ENCODE assay signal across 8 cellular contexts in genomic region chr19:39411832-39412099, GRCh38. TPM values are rescaled to one million over a fixed set of nuclear protein-coding genes. Genes with fewer than 3 reads are reported as not detected.
DNase-seq lines count a peak whose midpoint lies in the region; ATAC-seq and TF ChIP-seq lines count a peak whose summit lies in the region.

No MANE protein-coding gene starts in this region.

- intact Hi-C loops in sigmoid colon (cut with DNase I), result loop anchor here (1.0 to 2.0 kb wide), 3 partner anchors 8 to 69 kb away; partner anchors contain the start of gene SAMD4B

- WGBS in sigmoid colon, 2 donors, result 0 to 1% methylated on average over 7 of the region's 7 CpGs

- ATAC-seq in GM18502 (IDR thresholded peaks at IDR 0.05; ENCODE audit: poor library complexity, unreplicated experiment) (peak; percentile 25), HG02981 (IDR thresholded peaks at IDR 0.05; ENCODE audit: unreplicated experiment) (peak; percentile 22)

- no peak for TF ChIP-seq POLR2A in sigmoid colon (IDR thresholded peaks at IDR 0.05)

- H3K4me3 ChIP-seq in astrocyte of the cerebellum (ENCODE audit: low read depth, low read length) (peak overlapping the region; percentile 97), sigmoid colon (peak overlapping the region; percentile 0 to 99 (median 90))

- TF ChIP-seq CTCF in astrocyte of the cerebellum (IDR thresholded peaks at IDR 0.05; ENCODE audit: low read depth, low read length, missing control alignments) (peak; percentile 92), sigmoid colon (IDR thresholded peaks at IDR 0.05) (peak in 3 of 4 experiments; percentile 81 to 99 (median 94))

- in situ Hi-C loops in astrocyte of the cerebellum (cut with HindIII; ENCODE audit: low sequenced_read_pairs), result no loop called here

- H3K36me3 ChIP-seq in sigmoid colon, result peaks cover 14 to 28% (median 19%) of the 10 kb centered on the region in 4 donors

- peak; percentile 87 for DNase-seq in NCI-H2029 (lab: John Stamatoyannopoulos, UW)
- peak; percentile 90 for DNase-seq in T-helper 9 cell
- DNase-seq in astrocyte of the cerebellum (ENCODE audit: low read depth), result peak; percentile 85
- DNase-seq in hippocampal formation (lab: John Stamatoyannopoulos, UW), result peak; percentile 74 to 85
- peak; percentile 97 for DNase-seq in sigmoid colon
- DNase-seq in ecto neural progenitor cell (ENCODE audit: low spot score), result no peak

- TF ChIP-seq EP300 in sigmoid colon (IDR thresholded peaks at IDR 0.05), result no peak

- no peaks in the 10 kb centered on the region for H3K9me3 ChIP-seq in sigmoid colon

- peaks cover 0 to 53% (median 45%) of the 10 kb centered on the region in 4 donors for H3K4me1 ChIP-seq in sigmoid colon

- H3K27me3 ChIP-seq in sigmoid colon, result no peaks in the 10 kb centered on the region

- peak overlapping the region; percentile 100 for H3K27ac ChIP-seq in sigmoid colon

RNA-seq across cellular contexts. Expression of gene PLEKHG2, which starts 0.7 kb away (rescaled TPM):
- total RNA-seq in sigmoid colon, result 10 to 100 TPM in 3 of 4 donors, 1 to 10 TPM in 1; 8.2 to 28.8 (median 12.5) TPM
- 10 to 100 TPM in 1 of 3 donors, under 1 TPM in 2; 0.60 to 14.9 (median 0.69) TPM for polyA plus RNA-seq in sigmoid colon

RNA-seq across cellular contexts. Expression of gene ZFP36, which starts 5.1 kb away (rescaled TPM):
- 100 to 1,000 TPM in 3 of 4 donors, 10 to 100 TPM in 1; 78.1 to 320 (median 190) TPM for total RNA-seq in sigmoid colon
- 100 to 1,000 TPM; 112 to 298 (median 228) TPM for polyA plus RNA-seq in sigmoid colon

RNA-seq across cellular contexts. Expression of gene MED29, which starts 20.6 kb away (rescaled TPM):
- 10 to 100 TPM; 25.2 to 44.6 (median 33.7) TPM for total RNA-seq in sigmoid colon
- 10 to 100 TPM; 22.8 to 33.5 (median 31.0) TPM for polyA plus RNA-seq in sigmoid colon

RNA-seq across cellular contexts. Expression of gene PAF1, which starts 20.9 kb away (rescaled TPM):
- total RNA-seq in sigmoid colon, result 10 to 100 TPM; 37.5 to 51.8 (median 43.5) TPM
- polyA plus RNA-seq in sigmoid colon, result 10 to 100 TPM; 28.2 to 40.5 (median 37.2) TPM

RNA-seq across cellular contexts. Expression of gene RPS16, which starts 24.0 kb away (rescaled TPM):
- total RNA-seq in sigmoid colon, result 1,000 to 10,000 TPM; 1,648 to 4,043 (median 3,423) TPM
- polyA plus RNA-seq in sigmoid colon, result 1,000 to 10,000 TPM; 2,119 to 4,564 (median 2,918) TPM
